In genomic region chr2:181005809-181006208, GRCh38 we compare ENCODE assay signal across 25 cellular contexts.
"Had no signal": no experiment of that assay in that cellular context is flagged by ENCODE, and none has a peak within 500 bp of the region (broad histone marks: within the 10 kb centered on the region; RNA-seq: fewer than 3 reads in every experiment).

No MANE protein-coding gene starts in this region.

- DNase-seq: activated CD4-positive, alpha-beta T cell treated with anti-CD3 and anti-CD28 coated beads for 1 hour; activated CD4-positive, alpha-beta T cell treated with anti-CD3 and anti-CD28 coated beads, Interleukin-2, amount 10 ng/mL, durations not matched to agents 7 days and 5 days; activated CD8-positive, alpha-beta T cell treated with anti-CD3 and anti-CD28 coated beads for 36 hours; activated gamma-delta T cell treated with Interleukin-2 at 50 U/mL for 16 hours; activated naive CD8-positive, alpha-beta T cell treated with anti-CD3 and anti-CD28 coated beads, Interleukin-2, amount 50 U/mL, for 24 hours; activated T-cell treated with anti-CD3 and anti-CD28 coated beads, Interleukin-2, amount 50 U/mL, for 4 hours; amygdala; central memory CD4-positive, alpha-beta T cell; kidney glomerular epithelial cell; left lung; lower lobe of right lung; naive B cell; nucleus accumbens; right cardiac atrium; spleen; stimulated activated CD4-positive, alpha-beta T cell treated with anti-CD3 and anti-CD28 coated beads, Interleukin-2, amount 100 ng/mL, for 48 hours; stimulated activated naive CD4-positive, alpha-beta T cell treated with Interleukin-2 at 50 U/mL for 16 hours; T-helper 2 cell had no signal

- H3K27me3 Mint-ChIP-seq: activated CD4-positive, alpha-beta T cell treated with anti-CD3 and anti-CD28 coated beads, Interleukin-2, amount 10 ng/mL, durations not matched to agents 7 days and 5 days; activated CD8-positive, alpha-beta T cell treated with anti-CD3 and anti-CD28 coated beads for 36 hours; activated naive CD4-positive, alpha-beta T cell treated with anti-CD3 and anti-CD28 coated beads, Interleukin-2, amount 50 U/mL, for 24 hours; activated naive CD8-positive, alpha-beta T cell treated with anti-CD3 and anti-CD28 coated beads, Interleukin-2, amount 50 U/mL, for 24 hours; activated T-helper 17 cell treated with anti-CD3 and anti-CD28 coated beads, Interleukin-2, amount 50 U/mL, for 72 hours; naive B cell had no signal

- H3K27ac ChIP-seq: breast epithelium, left lung, lower lobe of right lung, spleen, tibial nerve had no signal

- H3K4me1 ChIP-seq: breast epithelium had no signal

- ATAC-seq: activated CD8-positive, alpha-beta T cell treated with anti-CD3 and anti-CD28 coated beads for 36 hours; activated naive CD8-positive, alpha-beta T cell treated with anti-CD3 and anti-CD28 coated beads, Interleukin-2, amount 50 U/mL, for 24 hours; activated T-cell treated with anti-CD3 and anti-CD28 coated beads, Interleukin-2, amount 50 U/mL, for 4 hours; activated T-helper 17 cell treated with anti-CD3 and anti-CD28 coated beads, Interleukin-2, amount 50 U/mL, for 72 hours; left lung; lower lobe of right lung; WTC11 had no signal

- FAIRE-seq: endothelial cell of umbilical vein had no signal

- H3K27me3 ChIP-seq: breast epithelium, left lung, spleen, tibial nerve had no signal

- H3K4me3 Mint-ChIP-seq: activated CD4-positive, alpha-beta T cell treated with anti-CD3 and anti-CD28 coated beads, Interleukin-2, amount 10 ng/mL, durations not matched to agents 7 days and 5 days; activated CD8-positive, alpha-beta T cell treated with anti-CD3 and anti-CD28 coated beads for 36 hours; activated naive CD4-positive, alpha-beta T cell treated with anti-CD3 and anti-CD28 coated beads, Interleukin-2, amount 50 U/mL, for 24 hours; activated naive CD8-positive, alpha-beta T cell treated with anti-CD3 and anti-CD28 coated beads, Interleukin-2, amount 50 U/mL, for 24 hours; activated T-cell treated with anti-CD3 and anti-CD28 coated beads, Interleukin-2, amount 50 U/mL, for 4 hours; activated T-helper 17 cell treated with anti-CD3 and anti-CD28 coated beads, Interleukin-2, amount 50 U/mL, for 72 hours; naive B cell; neural crest cell; WTC11 had no signal

- H3K9me3 ChIP-seq: breast epithelium, left lung, lower lobe of right lung, spleen, tibial nerve had no signal

- H3K4me1 Mint-ChIP-seq: activated CD4-positive, alpha-beta T cell treated with anti-CD3 and anti-CD28 coated beads, Interleukin-2, amount 10 ng/mL, durations not matched to agents 7 days and 5 days had no signal

- H3K4me3 ChIP-seq: breast epithelium, left lung, lower lobe of right lung, spleen, tibial nerve had no signal

- H3K36me3 ChIP-seq: breast epithelium, left lung, lower lobe of right lung, spleen, tibial nerve had no signal

- H3K27ac Mint-ChIP-seq: activated CD4-positive, alpha-beta T cell treated with anti-CD3 and anti-CD28 coated beads, Interleukin-2, amount 10 ng/mL, durations not matched to agents 7 days and 5 days; activated CD8-positive, alpha-beta T cell treated with anti-CD3 and anti-CD28 coated beads for 36 hours; activated naive CD4-positive, alpha-beta T cell treated with anti-CD3 and anti-CD28 coated beads, Interleukin-2, amount 50 U/mL, for 24 hours; activated naive CD8-positive, alpha-beta T cell treated with anti-CD3 and anti-CD28 coated beads, Interleukin-2, amount 50 U/mL, for 24 hours; activated T-helper 17 cell treated with anti-CD3 and anti-CD28 coated beads, Interleukin-2, amount 50 U/mL, for 72 hours; WTC11 had no signal

- H3K9me3 Mint-ChIP-seq: activated CD4-positive, alpha-beta T cell treated with anti-CD3 and anti-CD28 coated beads, Interleukin-2, amount 10 ng/mL, durations not matched to agents 7 days and 5 days; activated CD8-positive, alpha-beta T cell treated with anti-CD3 and anti-CD28 coated beads for 36 hours; activated naive CD4-positive, alpha-beta T cell treated with anti-CD3 and anti-CD28 coated beads, Interleukin-2, amount 50 U/mL, for 24 hours; activated naive CD8-positive, alpha-beta T cell treated with anti-CD3 and anti-CD28 coated beads, Interleukin-2, amount 50 U/mL, for 24 hours; activated T-cell treated with anti-CD3 and anti-CD28 coated beads, Interleukin-2, amount 50 U/mL, for 4 hours; activated T-helper 17 cell treated with anti-CD3 and anti-CD28 coated beads, Interleukin-2, amount 50 U/mL, for 72 hours; naive B cell; neural crest cell had no signal
